21 cellular contexts compared by ENCODE assay signal in genomic region chr22:40421941-40422340, GRCh38. TPM values are rescaled to one million over a fixed set of nuclear protein-coding genes. Genes with fewer than 3 reads are reported as not detected.
DNase-seq lines count a peak whose midpoint lies in the region; ATAC-seq and TF ChIP-seq lines count a peak whose summit lies in the region.
"Had no signal": no experiment of that assay in that cellular context is flagged by ENCODE, and none has a peak within 500 bp of the region (broad histone marks: within the 10 kb centered on the region; RNA-seq: fewer than 3 reads in every experiment).

No MANE protein-coding gene starts in this region.

- H3K4me1 Mint-ChIP-seq in activated naive CD4-positive, alpha-beta T cell treated with anti-CD3 and anti-CD28 coated beads, Interleukin-2, amount 10 ng/mL, durations not matched to agents 7 days and 5 days: peaks cover 3% of the 10 kb centered on the region
- H3K4me1 Mint-ChIP-seq in chondrocyte (ENCODE audit: low read depth): peaks cover 6% of the 10 kb centered on the region
- H3K4me1 Mint-ChIP-seq in stimulated activated effector memory CD8-positive, alpha-beta T cell treated with anti-CD3 and anti-CD28 coated beads, Interleukin-12 subunit alpha, Interleukin-12 subunit beta, amount 100 ng/mL, for 72 hours: peaks cover 25% of the 10 kb centered on the region

- peaks cover 55% of the 10 kb centered on the region for H3K36me3 Mint-ChIP-seq in activated naive CD4-positive, alpha-beta T cell treated with anti-CD3 and anti-CD28 coated beads, Interleukin-2, amount 10 ng/mL, durations not matched to agents 7 days and 5 days
- H3K36me3 Mint-ChIP-seq in chondrocyte (ENCODE audit: low read depth): peaks cover 32% of the 10 kb centered on the region
- H3K36me3 Mint-ChIP-seq in stimulated activated effector memory CD8-positive, alpha-beta T cell treated with anti-CD3 and anti-CD28 coated beads, Interleukin-12 subunit alpha, Interleukin-12 subunit beta, amount 100 ng/mL, for 72 hours: peaks cover 75% of the 10 kb centered on the region

- no peaks in the 10 kb centered on the region for H3K9me3 Mint-ChIP-seq in activated naive CD4-positive, alpha-beta T cell treated with anti-CD3 and anti-CD28 coated beads, Interleukin-2, amount 10 ng/mL, durations not matched to agents 7 days and 5 days
- no peaks in the 10 kb centered on the region for H3K9me3 Mint-ChIP-seq in chondrocyte (ENCODE audit: low read depth)
- no peaks in the 10 kb centered on the region for H3K9me3 Mint-ChIP-seq in stimulated activated effector memory CD8-positive, alpha-beta T cell treated with anti-CD3 and anti-CD28 coated beads, Interleukin-12 subunit alpha, Interleukin-12 subunit beta, amount 100 ng/mL, for 72 hours
- H3K9me3 Mint-ChIP-seq: activated T-cell treated with anti-CD3 and anti-CD28 coated beads, Interleukin-2, amount 50 U/mL, for 4 hours had no signal

- H3K9me3 ChIP-seq in OCI-LY1 (ENCODE audit: low read length) (no peaks in the 10 kb centered on the region), colonic mucosa (no peaks in the 10 kb centered on the region)
- H3K9me3 ChIP-seq: ascending aorta, testis had no signal

- H3K4me1 ChIP-seq in OCI-LY1 (ENCODE audit: insufficient read depth, low read length, severe bottlenecking): peaks cover 23% of the 10 kb centered on the region
- H3K4me1 ChIP-seq in colonic mucosa: no peaks in the 10 kb centered on the region
- H3K4me1 ChIP-seq: ascending aorta, parathyroid adenoma, testis had no signal

- H3K4me3 Mint-ChIP-seq in activated naive CD4-positive, alpha-beta T cell treated with anti-CD3 and anti-CD28 coated beads, Interleukin-2, amount 10 ng/mL, durations not matched to agents 7 days and 5 days: no peak overlapping the region
- no peak overlapping the region for H3K4me3 Mint-ChIP-seq in chondrocyte (ENCODE audit: unreplicated experiment)
- no peak overlapping the region for H3K4me3 Mint-ChIP-seq in stimulated activated effector memory CD8-positive, alpha-beta T cell treated with anti-CD3 and anti-CD28 coated beads, Interleukin-12 subunit alpha, Interleukin-12 subunit beta, amount 100 ng/mL, for 72 hours
- H3K4me3 Mint-ChIP-seq: activated T-cell treated with anti-CD3 and anti-CD28 coated beads, Interleukin-2, amount 50 U/mL, for 4 hours had no signal

- H3K27me3 ChIP-seq in OCI-LY1 (ENCODE audit: insufficient read depth, low read length) (no peaks in the 10 kb centered on the region), colonic mucosa (no peaks in the 10 kb centered on the region)
- H3K27me3 ChIP-seq: ascending aorta, testis had no signal

- H3K27ac ChIP-seq in OCI-LY1 (ENCODE audit: low read depth, low read length, poor library complexity, severe bottlenecking) (peak overlapping the region; percentile 7), colonic mucosa (no peak overlapping the region)
- H3K27ac ChIP-seq: ascending aorta, epithelial cell of prostate, parathyroid adenoma, testis had no signal

- intact Hi-C loops in colonic mucosa (cut with DNase I): no loop called here

- H3K9ac ChIP-seq in OCI-LY1 (ENCODE audit: low read length) (no peak overlapping the region), colonic mucosa (ENCODE audit: low read depth in 2 of 2, low read length in 2 of 2) (no peak overlapping the region)
- H3K9ac ChIP-seq: parathyroid adenoma had no signal

- no peak for DNase-seq in activated naive CD4-positive, alpha-beta T cell treated with anti-CD3 and anti-CD28 coated beads, Interleukin-2, amount 10 ng/mL, durations not matched to agents 7 days and 5 days
- no peak for DNase-seq in activated naive CD4-positive, alpha-beta T cell (lab: John Stamatoyannopoulos, UW)
- DNase-seq in chondrocyte (ENCODE audit: low spot score) (no peak), AG08396 (ENCODE audit: low spot score) (no peak), colonic mucosa (no peak)
- no peak for DNase-seq in stimulated activated effector memory CD8-positive, alpha-beta T cell treated with anti-CD3 and anti-CD28 coated beads, Interleukin-12 subunit alpha, Interleukin-12 subunit beta, amount 100 ng/mL, for 72 hours (ENCODE audit: low spot score in 2 of 2)
- DNase-seq: activated CD4-positive, CD25-positive, alpha-beta regulatory T cell treated with anti-CD3 and anti-CD28 coated beads, Interleukin-2, amount 50 U/mL, for 72 hours; activated T-cell treated with anti-CD3 and anti-CD28 coated beads, Interleukin-2, amount 50 U/mL, for 4 hours; IMR-90; left ventricle myocardium superior; NCI-H2081 treated with DMSO at 0.1 percent for 48 hours; NCI-H510A; SIG-M5; stimulated activated CD4-positive, alpha-beta T cell treated with anti-CD3 and anti-CD28 coated beads, Interleukin-4, amount 100 ng/mL, for 1 hour; T1000; testis had no signal

- no peak for TF ChIP-seq CTCF in OCI-LY1 (IDR thresholded peaks at IDR 0.05; ENCODE audit: low read length)
- TF ChIP-seq CTCF in chondrocyte (IDR thresholded peaks at IDR 0.05): no peak
- no peak for TF ChIP-seq CTCF in colonic mucosa (IDR thresholded peaks at IDR 0.05)

- H3K4me2 ChIP-seq in OCI-LY1 (ENCODE audit: low read length): no peak overlapping the region

- no peaks in the 10 kb centered on the region for H3K27me3 Mint-ChIP-seq in activated naive CD4-positive, alpha-beta T cell treated with anti-CD3 and anti-CD28 coated beads, Interleukin-2, amount 10 ng/mL, durations not matched to agents 7 days and 5 days
- no peaks in the 10 kb centered on the region for H3K27me3 Mint-ChIP-seq in chondrocyte (ENCODE audit: low read depth)

- H3F3A ChIP-seq in OCI-LY1 (ENCODE audit: insufficient read depth, low read length): no peaks in the 10 kb centered on the region

- no peaks in the 10 kb centered on the region for H4K20me1 ChIP-seq in OCI-LY1 (ENCODE audit: insufficient read depth, low read length)

- H3K27ac Mint-ChIP-seq in activated naive CD4-positive, alpha-beta T cell treated with anti-CD3 and anti-CD28 coated beads, Interleukin-2, amount 10 ng/mL, durations not matched to agents 7 days and 5 days: peak overlapping the region; percentile 59
- peak overlapping the region; percentile 47 for H3K27ac Mint-ChIP-seq in chondrocyte (ENCODE audit: unreplicated experiment)
- peak overlapping the region; percentile 91 for H3K27ac Mint-ChIP-seq in stimulated activated effector memory CD8-positive, alpha-beta T cell treated with anti-CD3 and anti-CD28 coated beads, Interleukin-12 subunit alpha, Interleukin-12 subunit beta, amount 100 ng/mL, for 72 hours

- no peak overlapping the region for H3K4me3 ChIP-seq in OCI-LY1 (ENCODE audit: low read depth, low read length, poor library complexity, severe bottlenecking)
- no peak overlapping the region for H3K4me3 ChIP-seq in colonic mucosa
- H3K4me3 ChIP-seq: ascending aorta, testis had no signal

- CTCF ChIA-PET in activated naive CD4-positive, alpha-beta T cell treated with anti-CD3 and anti-CD28 coated beads, Interleukin-2, amount 10 ng/mL, durations not matched to agents 7 days and 5 days (lab: Charles Lee): no interaction called here

- no peak for ATAC-seq in stimulated activated effector memory CD8-positive, alpha-beta T cell treated with anti-CD3 and anti-CD28 coated beads, Interleukin-12 subunit alpha, Interleukin-12 subunit beta, amount 100 ng/mL, for 72 hours
- no peak for ATAC-seq in HG02610 (IDR thresholded peaks at IDR 0.05; ENCODE audit: unreplicated experiment)
- ATAC-seq: activated T-cell treated with anti-CD3 and anti-CD28 coated beads, Interleukin-2, amount 50 U/mL, for 4 hours; left ventricle myocardium superior had no signal

- no peaks in the 10 kb centered on the region for H3K79me2 ChIP-seq in OCI-LY1 (ENCODE audit: insufficient read depth, low read length)
- H3K79me2 ChIP-seq: parathyroid adenoma had no signal

- no peaks in the 10 kb centered on the region for H3K9me2 ChIP-seq in OCI-LY1 (ENCODE audit: low read depth, low read length)

- H3K36me3 ChIP-seq in OCI-LY1 (ENCODE audit: insufficient read depth, low read length) (peaks cover 87% of the 10 kb centered on the region), colonic mucosa (peaks cover 10% of the 10 kb centered on the region)

- H2AFZ ChIP-seq in OCI-LY1 (ENCODE audit: low read length): no peak overlapping the region
- H2AFZ ChIP-seq: parathyroid adenoma had no signal

RNA-seq across cellular contexts. Expression of gene SGSM3, which starts 51.5 kb away (rescaled TPM):
- total RNA-seq in chondrocyte: 59.5 to 80.3 TPM (median 66.7 TPM) in 3 replicates
- total RNA-seq in colonic mucosa: 100 to 1,000 TPM; 108 to 146 TPM
